In genomic region chr3:57959407-57960173, GRCh38 we compare ENCODE assay signal across 9 cellular contexts. TPM values are rescaled to one million over a fixed set of nuclear protein-coding genes. Genes with fewer than 3 reads are reported as not detected.
DNase-seq lines count a peak whose midpoint lies in the region; ATAC-seq, FAIRE-seq and TF ChIP-seq lines count a peak whose summit lies in the region.
"Had no signal": no experiment of that assay in that cellular context is flagged by ENCODE, and none has a peak within 500 bp of the region (broad histone marks: within the 10 kb centered on the region; RNA-seq: fewer than 3 reads in every experiment).

No MANE protein-coding gene starts in this region.

- H3K27ac Mint-ChIP-seq in Calu3 (ENCODE audit: unreplicated experiment): peak overlapping the region; percentile 77
- peak overlapping the region; percentile 44 to 86 for H3K27ac Mint-ChIP-seq in natural killer cell treated with Interleukin-12 subunit alpha and Interleukin-12 subunit beta and Interleukin-15 and Interleukin-18, amount 100 ng/mL, for 72 hours
- no peak overlapping the region for H3K27ac Mint-ChIP-seq in activated CD4-positive, alpha-beta T cell treated with anti-CD3 and anti-CD28 coated beads, Interleukin-2, amount 10 ng/mL, durations not matched to agents 24 days and 14 days

- TSS peak; percentile 99 for BruUV-seq in Calu3 (replicated peaks; lab: Mats Ljungman, UMichigan)

- H2AFZ ChIP-seq in H1 (ENCODE audit: low read length): peak overlapping the region; percentile 93; the same call in 1 of the 2 replicates

- POLR2A ChIA-PET in H1 (lab: Charles Lee; ENCODE audit: partially characterized antibody): interaction anchor here (1.5 kb wide), 1 partner anchor 8 kb away, joined by 4 read pairs; no protein-coding TSS in a partner anchor

- no peak overlapping the region for H3K23ac ChIP-seq in H1 (ENCODE audit: insufficient read length)

- H3K4me2 ChIP-seq in H1 (ENCODE audit: insufficient read depth in 1 of 2, low read depth in 2 of 2, low read length in 2 of 2): no peak overlapping the region

- WGBS in H1 (ENCODE audit: extremely low coverage in 1 of 2, insufficient coverage in 1 of 2, insufficient read length in 1 of 2, insufficient replicate concordance in 2 of 2, low coverage in 1 of 2, low lambda C conversion rate in 2 of 2, missing lambda C conversion rate in 1 of 2), 2 experiments: 86% methylated on average over 16 of the region's 19 CpGs; no CpG with 5 or more reads in 1 of the 2 experiments

- no peaks in the 10 kb centered on the region for H3K9me3 ChIP-seq in H1 (ENCODE audit: insufficient read depth in 2 of 2, low read depth in 1 of 2, low read length in 1 of 2)

- H3K36me3 Mint-ChIP-seq in Calu3 (ENCODE audit: insufficient read depth, unreplicated experiment): peaks cover 5% of the 10 kb centered on the region
- H3K36me3 Mint-ChIP-seq in natural killer cell treated with Interleukin-12 subunit alpha and Interleukin-12 subunit beta and Interleukin-15 and Interleukin-18, amount 100 ng/mL, for 72 hours: no peaks in the 10 kb centered on the region
- H3K36me3 Mint-ChIP-seq in activated CD4-positive, alpha-beta T cell treated with anti-CD3 and anti-CD28 coated beads, Interleukin-2, amount 10 ng/mL, durations not matched to agents 24 days and 14 days (ENCODE audit: low read depth): no peaks in the 10 kb centered on the region

- no peak overlapping the region for H2AK5ac ChIP-seq in H1 (ENCODE audit: low read depth, low read length)

- no peaks in the 10 kb centered on the region for H3K9me3 Mint-ChIP-seq in Calu3 (ENCODE audit: low read depth, unreplicated experiment)
- no peaks in the 10 kb centered on the region for H3K9me3 Mint-ChIP-seq in natural killer cell treated with Interleukin-12 subunit alpha and Interleukin-12 subunit beta and Interleukin-15 and Interleukin-18, amount 100 ng/mL, for 72 hours
- no peaks in the 10 kb centered on the region for H3K9me3 Mint-ChIP-seq in activated CD4-positive, alpha-beta T cell treated with anti-CD3 and anti-CD28 coated beads, Interleukin-2, amount 10 ng/mL, durations not matched to agents 24 days and 14 days

- no peak overlapping the region for H4K91ac ChIP-seq in H1 (replicated peaks; ENCODE audit: insufficient read length, low read length)

- no peak for TF ChIP-seq POLR2A in H1 (IDR thresholded peaks at IDR 0.05; ENCODE audit: control extremely low read depth in 1 of 2, low read depth in 2 of 2, low read length in 2 of 2)

- H3K23me2 ChIP-seq in H1 (ENCODE audit: low read depth, low read length): no peaks in the 10 kb centered on the region

- no peak overlapping the region for H3K18ac ChIP-seq in H1 (ENCODE audit: extremely low read depth, low read length)

- H3K56ac ChIP-seq in H1 (replicated peaks; ENCODE audit: insufficient read length, low read depth, low read length): no peak overlapping the region

- no peaks in the 10 kb centered on the region for H4K20me1 ChIP-seq in H1 (replicated peaks in 1 of 2; ENCODE audit: control insufficient read depth in 1 of 2, insufficient read depth in 2 of 2, low read length in 2 of 2)

- H2BK5ac ChIP-seq in H1 (ENCODE audit: low read depth, low read length): peak overlapping the region; percentile 27; the same call in 1 of the 2 replicates

- no peak for FAIRE-seq in H1 (lab: Jason Lieb, UNC)

- H3K27me3 ChIP-seq in H1 (replicated peaks in 1 of 4; ENCODE audit: control insufficient read depth in 3 of 4, extremely low read depth in 1 of 4, insufficient read depth in 3 of 4, low read length in 3 of 4) (no peaks in the 10 kb centered on the region), dorsolateral prefrontal cortex (no peaks in the 10 kb centered on the region)

- H3K4me1 ChIP-seq in H1 (replicated peaks in 1 of 4; ENCODE audit: control insufficient read depth in 3 of 4, insufficient read depth in 4 of 4, low read length in 3 of 4): peaks cover 0 to 3% (median 0%) of the 10 kb centered on the region in 4 experiments; a peak in 2 of 7 replicates

- no peaks in the 10 kb centered on the region for H3K79me2 ChIP-seq in H1 (ENCODE audit: control insufficient read depth in 1 of 2, insufficient read depth in 2 of 2, low read length in 2 of 2)

- peak overlapping the region; percentile 12 for H3K4me3 Mint-ChIP-seq in Calu3 (ENCODE audit: low read depth, unreplicated experiment)
- H3K4me3 Mint-ChIP-seq in natural killer cell treated with Interleukin-12 subunit alpha and Interleukin-12 subunit beta and Interleukin-15 and Interleukin-18, amount 100 ng/mL, for 72 hours: peak overlapping the region; percentile 38
- no peak overlapping the region for H3K4me3 Mint-ChIP-seq in activated CD4-positive, alpha-beta T cell treated with anti-CD3 and anti-CD28 coated beads, Interleukin-2, amount 10 ng/mL, durations not matched to agents 24 days and 14 days

- no peaks in the 10 kb centered on the region for H3K27me3 Mint-ChIP-seq in Calu3 (ENCODE audit: unreplicated experiment)
- no peaks in the 10 kb centered on the region for H3K27me3 Mint-ChIP-seq in natural killer cell treated with Interleukin-12 subunit alpha and Interleukin-12 subunit beta and Interleukin-15 and Interleukin-18, amount 100 ng/mL, for 72 hours
- H3K27me3 Mint-ChIP-seq in activated CD4-positive, alpha-beta T cell treated with anti-CD3 and anti-CD28 coated beads, Interleukin-2, amount 10 ng/mL, durations not matched to agents 24 days and 14 days: no peaks in the 10 kb centered on the region

- no peak overlapping the region for H2BK120ac ChIP-seq in H1 (replicated peaks; ENCODE audit: low read depth, low read length)

- intact Hi-C loops in Calu3 (cut with micrococcal nuclease; ENCODE audit: unreplicated experiment) (loop anchor here (5.0 kb wide), 3 partner anchors 48 to 213 kb away; partner anchors contain the start of gene FLNB), dorsolateral prefrontal cortex (cut with DNase I) (no loop called here), head of caudate nucleus (cut with DNase I) (no loop called here)
- intact Hi-C loops in activated CD4-positive, alpha-beta T cell treated with anti-CD3 and anti-CD28 coated beads, Interleukin-2, amount 10 ng/mL, durations not matched to agents 24 days and 14 days (cut with micrococcal nuclease): loop anchor here (5.0 kb wide), 1 partner anchor 213 kb away; no protein-coding TSS in a partner anchor

- no peak for ATAC-seq in natural killer cell treated with Interleukin-12 subunit alpha and Interleukin-12 subunit beta and Interleukin-15 and Interleukin-18, amount 100 ng/mL, for 72 hours

- H3K79me1 ChIP-seq in H1 (ENCODE audit: low read depth, low read length): no peaks in the 10 kb centered on the region

- no peak overlapping the region for H4K5ac ChIP-seq in H1 (ENCODE audit: insufficient read length, low read depth, low read length)

- no peak overlapping the region; the same call in 1 of the 2 replicates for H4K8ac ChIP-seq in H1 (ENCODE audit: extremely low read depth, insufficient read depth, low read length)

- TF ChIP-seq RAD21 in H1 (IDR thresholded peaks at IDR 0.05 in 1 of 2, conservative IDR thresholded peaks at IDR 0.05 in 1 of 2; ENCODE audit: low read depth in 2 of 2, low read length in 2 of 2): no peak

- H3K4ac ChIP-seq in H1 (replicated peaks; ENCODE audit: insufficient read length, low read depth, low read length): no peak overlapping the region

- CTCF ChIA-PET in Calu3 (lab: Charles Lee) (interaction anchor here (0.7 to 1.3 kb wide), 3 partner anchors 13 to 134 kb away, joined by 3 to 4 read pairs (median 3); partner anchors contain the start of gene FLNB), H1 (lab: Charles Lee; ENCODE audit: partially characterized antibody) (interaction anchor here (0.8 to 2.5 kb wide), 6 partner anchors 11 to 229 kb away, joined by 3 to 8 read pairs (median 4); no protein-coding TSS in a partner anchor)

- peaks cover 30% of the 10 kb centered on the region for H3K4me1 Mint-ChIP-seq in Calu3 (ENCODE audit: low read depth, unreplicated experiment)
- H3K4me1 Mint-ChIP-seq in natural killer cell treated with Interleukin-12 subunit alpha and Interleukin-12 subunit beta and Interleukin-15 and Interleukin-18, amount 100 ng/mL, for 72 hours (ENCODE audit: low read depth in 2 of 2): peaks cover 20 to 23% of the 10 kb centered on the region in 2 donors
- H3K4me1 Mint-ChIP-seq in activated CD4-positive, alpha-beta T cell treated with anti-CD3 and anti-CD28 coated beads, Interleukin-2, amount 10 ng/mL, durations not matched to agents 24 days and 14 days: peaks cover 5% of the 10 kb centered on the region

- no peak overlapping the region for H2BK12ac ChIP-seq in H1 (ENCODE audit: low read depth, low read length)

- H3K4me3 ChIP-seq in H1 (ENCODE audit: extremely low read depth in 1 of 4, insufficient read depth in 2 of 4, low read depth in 3 of 4, low read length in 4 of 4) (no peak overlapping the region), dorsolateral prefrontal cortex (peak overlapping the region in 1 of 59 donors; percentile 8)

- TF ChIP-seq CTCF in Calu3 (IDR thresholded peaks at IDR 0.05; ENCODE audit: unreplicated experiment): no peak
- no peak for TF ChIP-seq CTCF in H1 (IDR thresholded peaks at IDR 0.05; ENCODE audit: control extremely low read depth in 1 of 3, insufficient read depth in 1 of 3, low read depth in 1 of 3, low read length in 3 of 3)
- no peak for TF ChIP-seq CTCF in dorsolateral prefrontal cortex (IDR thresholded peaks at IDR 0.05 in 54 of 56, conservative IDR thresholded peaks at IDR 0.05 in 2 of 56; ENCODE audit: low read depth in 1 of 56, partially characterized antibody in 56 of 56)

- H2BK20ac ChIP-seq in H1 (ENCODE audit: low read length): no peak overlapping the region

- no peak overlapping the region for H3K14ac ChIP-seq in H1 (ENCODE audit: insufficient read length)

- no peak overlapping the region for H2BK15ac ChIP-seq in H1 (ENCODE audit: low read length)

- H3K36me3 ChIP-seq in H1 (ENCODE audit: control insufficient read depth in 2 of 4, insufficient read depth in 4 of 4, low read length in 3 of 4): no peaks in the 10 kb centered on the region

- no peak overlapping the region for H3K9ac ChIP-seq in H1 (replicated peaks in 1 of 4; ENCODE audit: extremely low read depth in 1 of 4, low read depth in 3 of 4, low read length in 3 of 4)

- TF ChIP-seq EP300 in H1 (IDR thresholded peaks at IDR 0.05; ENCODE audit: borderline replicate concordance in 1 of 2, low read depth in 2 of 2, low read length in 2 of 2): no peak

- H3K27ac ChIP-seq in H1 (ENCODE audit: low read depth, low read length): no peak overlapping the region
- H3K27ac ChIP-seq in dorsolateral prefrontal cortex: peak overlapping the region in 5 of 59 donors; percentile 6 to 51 (median 26)

- DNase-seq in Calu3 (peak; percentile 44), M059J (ENCODE audit: low read depth) (peak; percentile 28), H1 (ENCODE audit: low read depth in 1 of 2, low spot score in 2 of 2) (no peak), dorsolateral prefrontal cortex (no peak), head of caudate nucleus (no peak), DMS79 (lab: John Stamatoyannopoulos, UW) (no peak)
- no peak for DNase-seq in natural killer cell treated with Interleukin-12 subunit alpha and Interleukin-12 subunit beta and Interleukin-15 and Interleukin-18, amount 100 ng/mL, for 72 hours (ENCODE audit: low spot score)
- no peak for DNase-seq in activated CD4-positive, alpha-beta T cell treated with anti-CD3 and anti-CD28 coated beads, Interleukin-2, amount 10 ng/mL, durations not matched to agents 24 days and 14 days
- DNase-seq: DND-41 had no signal

RNA-seq across cellular contexts. Expression of gene FLNB, which starts 48.6 kb away (rescaled TPM):
- total RNA-seq in Calu3 (2022): 136 and 147 TPM in 2 replicates
- 65.0 and 130 TPM in 2 replicates for total RNA-seq in M059J (2014; rRNA removed; shearing (Covaris generic))
- 118 and 122 TPM in 2 replicates for total RNA-seq in H1 (2021; fragmentation: NEBNext Ultra II Directional; extraction: Animal tissue kit (Norgen Biotek cat#: 25700))
- polyA plus RNA-seq in H1 (2011; rRNA removed): 72.2 and 72.3 TPM in 2 replicates
- polyA plus RNA-seq in H1 (2011; cell fraction: cytosol; rRNA removed): 53.0 TPM
- 599 TPM for polyA plus RNA-seq in H1 (2011; cell fraction: nucleus; rRNA removed)
- polyA plus RNA-seq in H1 (2012, experiment 1 of 2): 82.4 to 123 TPM (median 108 TPM) in 4 replicates
- 47.2 TPM for polyA plus RNA-seq in H1 (2012, experiment 2 of 2)
- 96.1 TPM for polyA plus RNA-seq in H1 (2013, experiment 1 of 2)
- polyA plus RNA-seq in H1 (2013, experiment 2 of 2): 85.9 TPM
- 249 and 262 TPM in 2 replicates for polyA minus RNA-seq in H1 (2011; rRNA and poly(A)+ RNA removed)
- polyA minus RNA-seq in H1 (2011; cell fraction: cytosol; rRNA and poly(A)+ RNA removed): 121 TPM
- polyA minus RNA-seq in H1 (2011; cell fraction: nucleus; rRNA and poly(A)+ RNA removed): 391 TPM
- total RNA-seq in natural killer cell treated with Interleukin-12 subunit alpha and Interleukin-12 subunit beta and Interleukin-15 and Interleukin-18, amount 100 ng/mL, for 72 hours: 10 to 100 TPM in 1 of 2 donors, 1 to 10 TPM in 1; 5.9 to 15.4 TPM
- total RNA-seq in dorsolateral prefrontal cortex: 10 to 100 TPM; 29.4 to 98.8 (median 48.0) TPM
- 22.8 and 23.9 TPM in 2 replicates for total RNA-seq in activated CD4-positive, alpha-beta T cell treated with anti-CD3 and anti-CD28 coated beads, Interleukin-2, amount 10 ng/mL, durations not matched to agents 24 days and 14 days

Comparison
In these comparisons a context has a peak if more than half of its experiments do, and no peak if none do; other contexts are left out.
1. DNase-seq: peak in Calu3 (single experiment) and M059J (single experiment); none in H1 (0 of 2), natural killer cell treated with Interleukin-12 subunit alpha and Interleukin-12 subunit beta and Interleukin-15 and Interleukin-18, amount 100 ng/mL, for 72 hours (single experiment), dorsolateral prefrontal cortex (0 of 10), head of caudate nucleus (0 of 42), DMS79 (single experiment) and activated CD4-positive, alpha-beta T cell treated with anti-CD3 and anti-CD28 coated beads, Interleukin-2, amount 10 ng/mL, durations not matched to agents 24 days and 14 days (single experiment).
2. intact Hi-C loops: an anchor here in Calu3 (5.0 kb wide) and activated CD4-positive, alpha-beta T cell treated with anti-CD3 and anti-CD28 coated beads, Interleukin-2, amount 10 ng/mL, durations not matched to agents 24 days and 14 days (5.0 kb wide); none called in dorsolateral prefrontal cortex and head of caudate nucleus.